10 cellular contexts compared by ENCODE assay signal in the genomic region with DNA sequence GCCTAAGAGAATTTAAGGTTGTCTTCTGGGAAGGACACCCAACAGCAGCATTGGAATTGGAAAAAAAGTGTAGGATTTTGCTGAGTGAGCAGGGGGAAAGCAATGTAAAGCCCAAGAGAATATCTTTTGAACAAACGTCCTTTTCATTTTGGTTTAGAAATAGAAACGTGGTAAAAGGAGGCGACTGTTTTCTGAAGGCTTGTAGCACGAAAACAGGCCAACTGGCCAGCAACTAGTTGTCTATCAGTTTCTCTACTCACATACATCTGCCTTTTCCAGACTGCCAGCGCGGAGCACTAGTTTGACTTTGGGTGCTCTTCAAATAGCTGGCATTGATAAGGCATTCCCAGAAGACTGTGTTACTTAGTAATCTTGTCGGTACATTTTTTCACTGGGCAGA. TPM values are rescaled to one million over a fixed set of nuclear protein-coding genes. Genes with fewer than 3 reads are reported as not detected.
DNase-seq lines count a peak whose midpoint lies in the region; ATAC-seq and TF ChIP-seq lines count a peak whose summit lies in the region.
"Had no signal": no experiment of that assay in that cellular context is flagged by ENCODE, and none has a peak within 500 bp of the region (broad histone marks: within the 10 kb centered on the region; RNA-seq: fewer than 3 reads in every experiment).

No MANE protein-coding gene starts in this region.

- TF ChIP-seq CTCF in CD14-positive monocyte (IDR thresholded peaks at IDR 0.05) = no peak
- TF ChIP-seq CTCF in OCI-LY1 (IDR thresholded peaks at IDR 0.05; ENCODE audit: low read length) = no peak
- no peak for TF ChIP-seq CTCF in neural crest cell (conservative IDR thresholded peaks at IDR 0.05)

- H3K4me1 Mint-ChIP-seq in CD14-positive monocyte (peaks cover 54% of the 10 kb centered on the region), neural crest cell (peaks cover 30% of the 10 kb centered on the region)

- peak overlapping the region in 4 of 7 donors; percentile 16 to 94 (median 72) for H3K27ac Mint-ChIP-seq in CD14-positive monocyte
- no peak overlapping the region for H3K27ac Mint-ChIP-seq in neural crest cell (ENCODE audit: unreplicated experiment)

- no peak for DNase-seq in CD14-positive monocyte (ENCODE audit: low spot score)
- no peak for DNase-seq in neural crest cell (ENCODE audit: low read depth, low spot score)
- no peak for DNase-seq in stimulated activated CD4-positive, alpha-beta T cell treated with anti-CD3 and anti-CD28 coated beads, Interleukin-15, amount 100 ng/mL, for 24 hours
- no peak for DNase-seq in NOMO-1 treated with DMSO at 0.1 percent for 48 hours (lab: John Stamatoyannopoulos, UW; ENCODE audit: unreplicated experiment)
- no peak for DNase-seq in activated CD4-positive, alpha-beta T cell treated with anti-CD3 and anti-CD28 coated beads for 1 hour
- DNase-seq: MG63, thyroid gland had no signal

- H3K4me3 ChIP-seq in OCI-LY1 (ENCODE audit: low read depth, low read length, poor library complexity, severe bottlenecking) (peak overlapping the region; percentile 90), endocrine pancreas (ENCODE audit: control insufficient read depth, insufficient read depth, low read length) (peak overlapping the region; percentile 65)

- intact Hi-C loops in CD14-positive monocyte (cut with micrococcal nuclease) = loop anchor here (2.0 to 10.0 kb wide), 4 partner anchors 36 to 363 kb away; partner anchors contain the start of gene ZNF326 (in 2 of the 2)

- H3K9me3 ChIP-seq in OCI-LY1 (ENCODE audit: low read length) (no peaks in the 10 kb centered on the region), endocrine pancreas (ENCODE audit: control insufficient read depth, low read length) (no peaks in the 10 kb centered on the region)
- H3K9me3 ChIP-seq: MG63, thyroid gland had no signal

- no peaks in the 10 kb centered on the region for H4K20me1 ChIP-seq in OCI-LY1 (ENCODE audit: insufficient read depth, low read length)

- H3K79me2 ChIP-seq in OCI-LY1 (ENCODE audit: insufficient read depth, low read length) = peaks cover 4% of the 10 kb centered on the region; the same call in 1 of the 2 replicates

- H3K9ac ChIP-seq in OCI-LY1 (ENCODE audit: low read length) (no peak overlapping the region), endocrine pancreas (ENCODE audit: control insufficient read depth, insufficient read depth, low read length) (peak overlapping the region; percentile 73)

- H3K27me3 Mint-ChIP-seq in CD14-positive monocyte (ENCODE audit: low read depth in 3 of 3) = no peaks in the 10 kb centered on the region
- H3K27me3 Mint-ChIP-seq in neural crest cell (ENCODE audit: low read depth) = peaks cover 20% of the 10 kb centered on the region

- H3K4me1 ChIP-seq in OCI-LY1 (ENCODE audit: insufficient read depth, low read length, severe bottlenecking) (peaks cover 23% of the 10 kb centered on the region), endocrine pancreas (ENCODE audit: control insufficient read depth, insufficient read depth, low read length) (no peaks in the 10 kb centered on the region)
- H3K4me1 ChIP-seq: thyroid gland had no signal

- H3F3A ChIP-seq in OCI-LY1 (ENCODE audit: insufficient read depth, low read length) = no peaks in the 10 kb centered on the region; the same call in 1 of the 2 replicates

- H3K27ac ChIP-seq in OCI-LY1 (ENCODE audit: low read depth, low read length, poor library complexity, severe bottlenecking) = no peak overlapping the region

- no peak for ATAC-seq in HG02973 (IDR thresholded peaks at IDR 0.05; ENCODE audit: unreplicated experiment)

- no peaks in the 10 kb centered on the region for H3K9me3 Mint-ChIP-seq in CD14-positive monocyte
- H3K9me3 Mint-ChIP-seq in neural crest cell = no peaks in the 10 kb centered on the region

- H3K36me3 ChIP-seq in OCI-LY1 (ENCODE audit: insufficient read depth, low read length) = no peaks in the 10 kb centered on the region
- H3K36me3 ChIP-seq in endocrine pancreas (ENCODE audit: control insufficient read depth, insufficient read depth, low read length) = no peaks in the 10 kb centered on the region
- H3K36me3 ChIP-seq: MG63, thyroid gland had no signal

- H3K4me2 ChIP-seq in OCI-LY1 (ENCODE audit: low read length) = peak overlapping the region; percentile 67; the same call in 1 of the 2 replicates

- H2AFZ ChIP-seq in OCI-LY1 (ENCODE audit: low read length) = no peak overlapping the region

- peaks cover 13 to 17% of the 10 kb centered on the region in 2 donors for H3K36me3 Mint-ChIP-seq in CD14-positive monocyte
- H3K36me3 Mint-ChIP-seq in neural crest cell (ENCODE audit: low read depth) = no peaks in the 10 kb centered on the region

- peak overlapping the region; percentile 91 to 95 for H3K4me3 Mint-ChIP-seq in CD14-positive monocyte
- H3K4me3 Mint-ChIP-seq in neural crest cell = peak overlapping the region; percentile 93

- H3K9me2 ChIP-seq in OCI-LY1 (ENCODE audit: low read depth, low read length) = no peaks in the 10 kb centered on the region

- no peaks in the 10 kb centered on the region for H3K27me3 ChIP-seq in OCI-LY1 (ENCODE audit: insufficient read depth, low read length)
- H3K27me3 ChIP-seq in endocrine pancreas (ENCODE audit: control insufficient read depth, insufficient read depth, low read length) = no peaks in the 10 kb centered on the region
- H3K27me3 ChIP-seq: MG63, thyroid gland had no signal

RNA-seq across cellular contexts. Expression of gene LRRC8C, which starts 1.2 kb away (rescaled TPM):
- 10 to 100 TPM; 13.0 to 18.6 TPM for polyA plus RNA-seq in CD14-positive monocyte
- 4.5 and 4.6 TPM in 2 replicates for total RNA-seq in neural crest cell
